14 cellular contexts compared by ENCODE assay signal in genomic region chr4:91243132-91243531, GRCh38.
DNase-seq lines count a peak whose midpoint lies in the region; ATAC-seq, FAIRE-seq and TF ChIP-seq lines count a peak whose summit lies in the region.
"Had no signal": no experiment of that assay in that cellular context is flagged by ENCODE, and none has a peak within 500 bp of the region (broad histone marks: within the 10 kb centered on the region; RNA-seq: fewer than 3 reads in every experiment).

No MANE protein-coding gene starts in this region.

- no peaks in the 10 kb centered on the region for H3K36me3 ChIP-seq in pancreas
- H3K36me3 ChIP-seq: BLaER1 had no signal

- no peak overlapping the region for H3K27ac ChIP-seq in pancreas
- H3K27ac ChIP-seq: BLaER1, dorsolateral prefrontal cortex, PC-9 had no signal

- no peak for TF ChIP-seq CTCF in pancreas (IDR thresholded peaks at IDR 0.05)

- H3K4me1 ChIP-seq in pancreas = no peaks in the 10 kb centered on the region
- H3K4me1 ChIP-seq: BLaER1 had no signal

- DNase-seq in H54 (ENCODE audit: insufficient read length, low spot score) = peak; percentile 4
- peak; percentile 94 for DNase-seq in NCI-H446 treated with DMSO at 0.1 percent for 48 hours (lab: John Stamatoyannopoulos, UW)
- DNase-seq in globus pallidus (ENCODE audit: low spot score) = peak; percentile 35
- peak in 2 of 6 donors; percentile 17 to 21 for DNase-seq in pancreas
- no peak for DNase-seq in GOT3 (lab: John Stamatoyannopoulos, UW)
- DNase-seq in amniotic stem cell (lab: John Stamatoyannopoulos, UW) = no peak
- no peak for DNase-seq in NOMO-1 treated with DMSO at 0.1 percent for 48 hours (lab: John Stamatoyannopoulos, UW; ENCODE audit: unreplicated experiment)
- no peak for DNase-seq in ureter (ENCODE audit: low spot score)
- DNase-seq: NCI-H2171; PC-9; stimulated activated CD4-positive, alpha-beta T cell treated with anti-CD3 and anti-CD28 coated beads, Interleukin-2, amount 100 ng/mL, for 24 hours; T-helper 2 cell had no signal

- H3K27me3 ChIP-seq in pancreas = no peaks in the 10 kb centered on the region
- H3K27me3 ChIP-seq: BLaER1, dorsolateral prefrontal cortex had no signal

- peak; percentile 60 to 92 (median 73) for ATAC-seq in pancreas

- 63% methylated on average over 2 of the region's 2 CpGs for WGBS in pancreas, 2 donors

- no peak overlapping the region for H3K4me3 ChIP-seq in pancreas
- H3K4me3 ChIP-seq: BLaER1, dorsolateral prefrontal cortex, PC-9 had no signal

- no peaks in the 10 kb centered on the region for H3K9me3 ChIP-seq in pancreas
- H3K9me3 ChIP-seq: BLaER1 had no signal

- intact Hi-C loops in pancreas (cut with DNase I) = no loop called here

- no peak for TF ChIP-seq POLR2A in H54 (IDR thresholded peaks at IDR 0.05; ENCODE audit: low read depth, low read length)

- FAIRE-seq in H54 (lab: Jason Lieb, UNC) (peak; percentile 93), pancreas (lab: Jason Lieb, UNC) (no peak)

Comparison
In these comparisons a context has a peak if more than half of its experiments do, and no peak if none do; other contexts are left out.
1. DNase-seq: peak in H54 (single experiment), NCI-H446 treated with DMSO at 0.1 percent for 48 hours (single experiment) and globus pallidus (single experiment); none in GOT3 (single experiment), amniotic stem cell (single experiment), NOMO-1 treated with DMSO at 0.1 percent for 48 hours (single experiment) and ureter (single experiment).